Comparison of ENCODE assay signal across 11 cellular contexts in genomic region chr2:69054431-69054830, GRCh38. TPM values are rescaled to one million over a fixed set of nuclear protein-coding genes. Genes with fewer than 3 reads are reported as not detected.
DNase-seq lines count a peak whose midpoint lies in the region; ATAC-seq and TF ChIP-seq lines count a peak whose summit lies in the region.
"Had no signal": no experiment of that assay in that cellular context is flagged by ENCODE, and none has a peak within 500 bp of the region (broad histone marks: within the 10 kb centered on the region; RNA-seq: fewer than 3 reads in every experiment).

No MANE protein-coding gene starts in this region.

- peak overlapping the region; percentile 31 for H3K27ac Mint-ChIP-seq in activated naive CD8-positive, alpha-beta T cell treated with anti-CD3 and anti-CD28 coated beads for 36 hours
- H3K27ac Mint-ChIP-seq: naive thymus-derived CD4-positive, alpha-beta T cell had no signal

- ATAC-seq in activated T-cell treated with anti-CD3 and anti-CD28 coated beads, Interleukin-2, amount 50 U/mL, for 4 hours = peak; percentile 86 to 92
- ATAC-seq in HG02759 (IDR thresholded peaks at IDR 0.05; ENCODE audit: unreplicated experiment) (peak; percentile 74), SK-N-SH treated with all-trans-retinoic acid at 6 μM for 48 hours (no peak)
- ATAC-seq in stimulated activated naive CD8-positive, alpha-beta T cell treated with anti-CD3 and anti-CD28 coated beads, Interleukin-15, Interleukin-2, amounts not matched to agents 100 U/mL and 50 U/mL, for 24 hours = peak; percentile 97
- ATAC-seq: naive thymus-derived CD4-positive, alpha-beta T cell had no signal

- no peak overlapping the region for H3K4me3 Mint-ChIP-seq in activated T-cell treated with anti-CD3 and anti-CD28 coated beads, Interleukin-2, amount 50 U/mL, for 4 hours
- no peak overlapping the region for H3K4me3 Mint-ChIP-seq in activated naive CD8-positive, alpha-beta T cell treated with anti-CD3 and anti-CD28 coated beads for 36 hours
- H3K4me3 Mint-ChIP-seq: naive thymus-derived CD4-positive, alpha-beta T cell had no signal

- H3K4me1 Mint-ChIP-seq in activated T-cell treated with anti-CD3 and anti-CD28 coated beads, Interleukin-2, amount 50 U/mL, for 4 hours (ENCODE audit: low read depth) = no peaks in the 10 kb centered on the region
- H3K4me1 Mint-ChIP-seq in activated naive CD8-positive, alpha-beta T cell treated with anti-CD3 and anti-CD28 coated beads for 36 hours = peaks cover 7% of the 10 kb centered on the region

- H3K9me3 Mint-ChIP-seq in activated T-cell treated with anti-CD3 and anti-CD28 coated beads, Interleukin-2, amount 50 U/mL, for 4 hours = no peaks in the 10 kb centered on the region
- no peaks in the 10 kb centered on the region for H3K9me3 Mint-ChIP-seq in activated naive CD8-positive, alpha-beta T cell treated with anti-CD3 and anti-CD28 coated beads for 36 hours

- DNase-seq in activated T-cell treated with anti-CD3 and anti-CD28 coated beads, Interleukin-2, amount 50 U/mL, for 4 hours = no peak
- no peak for DNase-seq in activated T-cell treated with anti-CD3 and anti-CD28 coated beads, Interleukin-2, amount 50 U/mL, for 1 hour
- peak; percentile 18 for DNase-seq in activated naive CD8-positive, alpha-beta T cell treated with anti-CD3 and anti-CD28 coated beads for 36 hours
- no peak for DNase-seq in stimulated activated naive CD8-positive, alpha-beta T cell treated with anti-CD3 and anti-CD28 coated beads, Interleukin-15, Interleukin-2, amounts not matched to agents 100 U/mL and 50 U/mL, for 24 hours
- no peak for DNase-seq in EL
- DNase-seq in activated gamma-delta T cell treated with Interleukin-2 at 50 U/mL for 16 hours = no peak
- DNase-seq: adrenal gland; naive thymus-derived CD4-positive, alpha-beta T cell had no signal

- no peaks in the 10 kb centered on the region for H3K36me3 Mint-ChIP-seq in activated T-cell treated with anti-CD3 and anti-CD28 coated beads, Interleukin-2, amount 50 U/mL, for 4 hours (ENCODE audit: insufficient read depth)
- H3K36me3 Mint-ChIP-seq in activated naive CD8-positive, alpha-beta T cell treated with anti-CD3 and anti-CD28 coated beads for 36 hours = no peaks in the 10 kb centered on the region
- H3K36me3 Mint-ChIP-seq: naive thymus-derived CD4-positive, alpha-beta T cell had no signal

- peaks cover 52% of the 10 kb centered on the region for H3K27me3 Mint-ChIP-seq in activated T-cell treated with anti-CD3 and anti-CD28 coated beads, Interleukin-2, amount 50 U/mL, for 4 hours (ENCODE audit: low read depth)
- peaks cover 55% of the 10 kb centered on the region for H3K27me3 Mint-ChIP-seq in activated naive CD8-positive, alpha-beta T cell treated with anti-CD3 and anti-CD28 coated beads for 36 hours

TF ChIP-seq in SK-N-SH treated with all-trans-retinoic acid at 6 μM for 48 hours, 23 proteins besides CTCF, POLR2A, EP300 and RAD21:
- no peak for TF ChIP-seq ARNTL (CRISPR knock-in tag; IDR thresholded peaks at IDR 0.05; ENCODE audit: borderline replicate concordance, low read depth)
- TF ChIP-seq ESRRG (CRISPR knock-in tag; IDR thresholded peaks at IDR 0.05) = no peak
- no peak for TF ChIP-seq ZNF8 (CRISPR knock-in tag; IDR thresholded peaks at IDR 0.05)
- no peak for TF ChIP-seq RARB (CRISPR knock-in tag; IDR thresholded peaks at IDR 0.05)
- TF ChIP-seq PPARA (CRISPR knock-in tag; IDR thresholded peaks at IDR 0.05; ENCODE audit: borderline replicate concordance) = no peak
- TF ChIP-seq CREB5 (CRISPR knock-in tag; IDR thresholded peaks at IDR 0.05; ENCODE audit: low read depth) = no peak
- TF ChIP-seq BACH2 (CRISPR knock-in tag; IDR thresholded peaks at IDR 0.05; ENCODE audit: borderline replicate concordance) = no peak
- TF ChIP-seq SNAI2 (CRISPR knock-in tag; IDR thresholded peaks at IDR 0.05) = no peak
- TF ChIP-seq PATZ1 (CRISPR knock-in tag; IDR thresholded peaks at IDR 0.05; ENCODE audit: borderline replicate concordance) = no peak
- no peak for TF ChIP-seq OSR1 (CRISPR knock-in tag; IDR thresholded peaks at IDR 0.05)
- no peak for TF ChIP-seq POU6F1 (CRISPR knock-in tag; IDR thresholded peaks at IDR 0.05; ENCODE audit: borderline replicate concordance, low read depth)
- no peak for TF ChIP-seq TCF4 (CRISPR knock-in tag; IDR thresholded peaks at IDR 0.05; ENCODE audit: borderline replicate concordance)
- no peak for TF ChIP-seq ZC3H10 (CRISPR knock-in tag; IDR thresholded peaks at IDR 0.05)
- no peak for TF ChIP-seq ZNF565 (CRISPR knock-in tag; conservative IDR thresholded peaks at IDR 0.05; ENCODE audit: low read depth)
- no peak for TF ChIP-seq GLIS3 (CRISPR knock-in tag; IDR thresholded peaks at IDR 0.05)
TF ChIP-seq in SK-N-SH treated with all-trans-retinoic acid at 6 μM for 48 hours: peak in this region for 0.

RNA-seq across cellular contexts. Expression of gene ANTXR1, which starts 41.5 kb away (rescaled TPM):
- under 1 TPM; 0.40 to 0.79 (median 0.43) TPM for total RNA-seq in activated T-cell treated with anti-CD3 and anti-CD28 coated beads, Interleukin-2, amount 50 U/mL, for 4 hours
- total RNA-seq in activated naive CD8-positive, alpha-beta T cell treated with anti-CD3 and anti-CD28 coated beads for 36 hours = 1 to 10 TPM in 1 of 2 experiments, under 1 TPM in 1; 0.91 to 1.1 TPM
- total RNA-seq: naive thymus-derived CD4-positive, alpha-beta T cell; T-helper 2 cell treated with Interferon-gamma antibody and Interleukin-4, amounts not matched to agents 100 ng/mL and 5 ng/mL, for 36 hours had no signal
